Comparison of ENCODE assay signal across 9 cellular contexts in genomic region chr1:154501423-154502065, GRCh38. TPM values are rescaled to one million over a fixed set of nuclear protein-coding genes. Genes with fewer than 3 reads are reported as not detected.
A peak's percentile ranks its signal among the peaks of the same experiment; 100 is the strongest.
DNase-seq lines count a peak whose midpoint lies in the region; ATAC-seq, FAIRE-seq and TF ChIP-seq lines count a peak whose summit lies in the region.
"Had no signal": no experiment of that assay in that cellular context is flagged by ENCODE, and none has a peak within 500 bp of the region (broad histone marks: within the 10 kb centered on the region; RNA-seq: fewer than 3 reads in every experiment).

No MANE protein-coding gene starts in this region.

- no peak overlapping the region for H2BK15ac ChIP-seq in IMR-90 (ENCODE audit: low read depth, low read length)

- no peak for TF ChIP-seq POLR2A in IMR-90 (IDR thresholded peaks at IDR 0.05; ENCODE audit: low read depth, low read length)

- TF ChIP-seq RAD21 in IMR-90 (IDR thresholded peaks at IDR 0.05; ENCODE audit: low read length) = no peak

- DNase-seq in IMR-90 (no peak), frontal cortex (ENCODE audit: low spot score in 2 of 2) (peak; percentile 24 to 33), nephron progenitor cell (peak; percentile 52), NCI-H345 treated with DMSO at 0.1 percent for 48 hours (lab: John Stamatoyannopoulos, UW; ENCODE audit: unreplicated experiment) (no peak), COR-L47 (lab: John Stamatoyannopoulos, UW) (no peak), NCI-H2029 treated with DMSO at 0.1 percent for 48 hours (lab: John Stamatoyannopoulos, UW) (no peak)

- TF ChIP-seq CTCF in IMR-90 (conservative IDR thresholded peaks at IDR 0.05; ENCODE audit: low read depth, low read length) = no peak
- TF ChIP-seq CTCF in nephron progenitor cell (IDR thresholded peaks at IDR 0.05) = no peak

- no peak overlapping the region for H3K4ac ChIP-seq in IMR-90 (ENCODE audit: low read depth, low read length)

- H3K27ac ChIP-seq in BLaER1 = no peak overlapping the region
- H3K27ac ChIP-seq in IMR-90 (ENCODE audit: insufficient read depth, low read length) = no peak overlapping the region

- ATAC-seq in IMR-90 (ENCODE audit: low read depth) (peak; percentile 35), HG03196 (IDR thresholded peaks at IDR 0.05; ENCODE audit: unreplicated experiment) (no peak)

- WGBS in IMR-90 (ENCODE audit: extremely low coverage in 2 of 2, insufficient read length in 1 of 2), 2 experiments = 3% methylated on average over 41 of the region's 54 CpGs; no CpG with 5 or more reads in 1 of the 2 experiments

- no peaks in the 10 kb centered on the region for H3K79me1 ChIP-seq in IMR-90 (ENCODE audit: low read depth in 1 of 2, low read length in 2 of 2)

- BruUV-seq in IMR-90 (replicated peaks; lab: Mats Ljungman, UMichigan) = no TSS peak

- H3K14ac ChIP-seq in IMR-90 (replicated peaks; ENCODE audit: low read depth, low read length) = no peak overlapping the region

- dilution Hi-C loops in IMR-90 (cut with HindIII; ENCODE audit: low sequenced_read_pairs, unreplicated experiment) = no loop called here

- peaks cover 34% of the 10 kb centered on the region for H3K9me3 Mint-ChIP-seq in nephron progenitor cell

- no peak overlapping the region for H3K27ac Mint-ChIP-seq in nephron progenitor cell

- H4K5ac ChIP-seq in IMR-90 (ENCODE audit: low read depth, low read length) = no peak overlapping the region

- H3K9me3 ChIP-seq in BLaER1 (peaks cover 30% of the 10 kb centered on the region), IMR-90 (ENCODE audit: control insufficient read depth, insufficient read depth, low read length) (peaks cover 29% of the 10 kb centered on the region)

- no peak overlapping the region for H2BK20ac ChIP-seq in IMR-90 (ENCODE audit: low read depth, low read length)

- H2AK5ac ChIP-seq in IMR-90 (ENCODE audit: low read depth, low read length) = no peak overlapping the region

- POLR2A ChIA-PET in IMR-90 (lab: Charles Lee; ENCODE audit: unreplicated experiment) = no interaction called here

- H3K4me3 ChIP-seq in BLaER1 = peak overlapping the region; percentile 58
- peak overlapping the region; percentile 2; the same call in 1 of the 2 replicates for H3K4me3 ChIP-seq in IMR-90 (ENCODE audit: insufficient read depth, low read depth, low read length)

- no peak for FAIRE-seq in frontal cortex (lab: Jason Lieb, UNC)

- H3K27me3 ChIP-seq in BLaER1 (peaks cover 34% of the 10 kb centered on the region), IMR-90 (ENCODE audit: control insufficient read depth, insufficient read depth, low read length) (peaks cover 69% of the 10 kb centered on the region)

- H2BK5ac ChIP-seq in IMR-90 (ENCODE audit: low read depth, low read length, poor library complexity, severe bottlenecking) = no peak overlapping the region

- peak overlapping the region; percentile 78 for H3K4me3 Mint-ChIP-seq in nephron progenitor cell

- H3K36me3 ChIP-seq in BLaER1 (no peaks in the 10 kb centered on the region), IMR-90 (ENCODE audit: control insufficient read depth, insufficient read depth, low read length) (no peaks in the 10 kb centered on the region)

- peak overlapping the region; percentile 49 for H2AFZ ChIP-seq in IMR-90 (replicated peaks; ENCODE audit: low read length, poor library complexity)

- H3K4me1 Mint-ChIP-seq in nephron progenitor cell = peaks cover 16% of the 10 kb centered on the region

- no peaks in the 10 kb centered on the region for H4K20me1 ChIP-seq in BLaER1
- no peaks in the 10 kb centered on the region for H4K20me1 ChIP-seq in IMR-90 (ENCODE audit: insufficient read depth, low read length)

- H4K91ac ChIP-seq in IMR-90 (ENCODE audit: insufficient read depth, low read depth, low read length) = no peak overlapping the region

- H3K9ac ChIP-seq in BLaER1 (no peak overlapping the region), IMR-90 (ENCODE audit: low read depth, low read length) (no peak overlapping the region)

- H3K36me3 Mint-ChIP-seq in nephron progenitor cell (ENCODE audit: low read depth) = no peaks in the 10 kb centered on the region

- H3K18ac ChIP-seq in IMR-90 (ENCODE audit: low read depth, low read length) = no peak overlapping the region

- peak overlapping the region; percentile 79 for H3K4me2 ChIP-seq in BLaER1
- H3K4me2 ChIP-seq in IMR-90 (ENCODE audit: low read depth, low read length) = no peak overlapping the region; the same call in 1 of the 2 replicates

- no peak overlapping the region for H3K56ac ChIP-seq in IMR-90 (ENCODE audit: extremely low read depth, insufficient read depth, low read length)

- H3K27me3 Mint-ChIP-seq in nephron progenitor cell (ENCODE audit: low read depth, poor library complexity) = peaks cover 81% of the 10 kb centered on the region

- intact Hi-C loops in IMR-90 (cut with micrococcal nuclease) = no loop called here

- no peak overlapping the region for H2BK120ac ChIP-seq in IMR-90 (ENCODE audit: low read depth, low read length)

- no peak overlapping the region for H3K23ac ChIP-seq in IMR-90 (ENCODE audit: low read depth, low read length)

- no peak overlapping the region for H4K8ac ChIP-seq in IMR-90 (ENCODE audit: low read depth in 2 of 2, low read length in 2 of 2)

- H2AK9ac ChIP-seq in IMR-90 (replicated peaks; ENCODE audit: low read depth, low read length, poor library complexity) = peak overlapping the region; percentile 37

- no peaks in the 10 kb centered on the region for H3K9me1 ChIP-seq in IMR-90 (ENCODE audit: insufficient read depth, low read length)

- in situ Hi-C loops in IMR-90 (cut with MboI; ENCODE audit: low sequenced_read_pairs) = no loop called here

- CTCF ChIA-PET in IMR-90 (lab: Yijun Ruan, JAX) = no interaction called here

- H3K4me1 ChIP-seq in BLaER1 (peaks cover 62% of the 10 kb centered on the region), IMR-90 (ENCODE audit: control insufficient read depth, insufficient read depth, low read length) (peaks cover 2% of the 10 kb centered on the region; the same call in 1 of the 2 replicates)

TF ChIP-seq in IMR-90, 13 proteins besides CTCF, POLR2A, EP300 and RAD21:
- TF ChIP-seq MXI1 (IDR thresholded peaks at IDR 0.05; ENCODE audit: borderline replicate concordance, low read depth, low read length) (no peak), CHD1 (IDR thresholded peaks at IDR 0.05; ENCODE audit: low read depth, low read length) (no peak), NFE2L2 (IDR thresholded peaks at IDR 0.05; ENCODE audit: low read depth, low read length) (no peak), RFX5 (IDR thresholded peaks at IDR 0.05; ENCODE audit: low read depth, low read length) (no peak), CEBPB (IDR thresholded peaks at IDR 0.05; ENCODE audit: low read depth, low read length) (peak; percentile 80)

RNA-seq across cellular contexts. Expression of gene TDRD10, which starts 0.5 kb away (rescaled TPM):
- total RNA-seq in IMR-90 (2012; rRNA removed) (not detected in 2 replicates), frontal cortex (0.41 TPM)
- not detected in 2 replicates for polyA plus RNA-seq in IMR-90 (2012; rRNA removed)
- not detected in 2 replicates for polyA plus RNA-seq in IMR-90 (2012; cell fraction: cytosol; rRNA removed)
- polyA plus RNA-seq in IMR-90 (2012; cell fraction: nucleus; rRNA removed; ENCODE audit: low replicate concordance) = not detected in 2 replicates
- total RNA-seq: mononuclear cell had no signal

RNA-seq across cellular contexts. Expression of gene SHE, which starts 0.7 kb away (rescaled TPM):
- not detected in 2 replicates for total RNA-seq in IMR-90 (2012; rRNA removed)
- not detected in 2 replicates for polyA plus RNA-seq in IMR-90 (2012; rRNA removed)
- not detected in 2 replicates for polyA plus RNA-seq in IMR-90 (2012; cell fraction: cytosol; rRNA removed)
- not detected in 2 replicates for polyA plus RNA-seq in IMR-90 (2012; cell fraction: nucleus; rRNA removed; ENCODE audit: low replicate concordance)
- total RNA-seq in frontal cortex = 2.0 TPM

RNA-seq across cellular contexts. Expression of gene UBE2Q1, which starts 56.9 kb away (rescaled TPM):
- total RNA-seq in IMR-90 (2012; rRNA removed) = 24.7 and 25.3 TPM in 2 replicates
- 20.6 and 21.3 TPM in 2 replicates for polyA plus RNA-seq in IMR-90 (2012; rRNA removed)
- polyA plus RNA-seq in IMR-90 (2012; cell fraction: cytosol; rRNA removed) = 5.2 and 5.9 TPM in 2 replicates
- polyA plus RNA-seq in IMR-90 (2012; cell fraction: nucleus; rRNA removed; ENCODE audit: low replicate concordance) = 17.5 and 18.6 TPM in 2 replicates
- total RNA-seq in frontal cortex = 25.3 TPM

Comparison
In these comparisons a context has a peak if more than half of its experiments do, and no peak if none do; other contexts are left out.
1. DNase-seq: peak in frontal cortex (2 of 2) and nephron progenitor cell (single experiment); none in IMR-90 (single experiment), NCI-H345 treated with DMSO at 0.1 percent for 48 hours (single experiment), COR-L47 (single experiment) and NCI-H2029 treated with DMSO at 0.1 percent for 48 hours (single experiment).